In the genomic region with DNA sequence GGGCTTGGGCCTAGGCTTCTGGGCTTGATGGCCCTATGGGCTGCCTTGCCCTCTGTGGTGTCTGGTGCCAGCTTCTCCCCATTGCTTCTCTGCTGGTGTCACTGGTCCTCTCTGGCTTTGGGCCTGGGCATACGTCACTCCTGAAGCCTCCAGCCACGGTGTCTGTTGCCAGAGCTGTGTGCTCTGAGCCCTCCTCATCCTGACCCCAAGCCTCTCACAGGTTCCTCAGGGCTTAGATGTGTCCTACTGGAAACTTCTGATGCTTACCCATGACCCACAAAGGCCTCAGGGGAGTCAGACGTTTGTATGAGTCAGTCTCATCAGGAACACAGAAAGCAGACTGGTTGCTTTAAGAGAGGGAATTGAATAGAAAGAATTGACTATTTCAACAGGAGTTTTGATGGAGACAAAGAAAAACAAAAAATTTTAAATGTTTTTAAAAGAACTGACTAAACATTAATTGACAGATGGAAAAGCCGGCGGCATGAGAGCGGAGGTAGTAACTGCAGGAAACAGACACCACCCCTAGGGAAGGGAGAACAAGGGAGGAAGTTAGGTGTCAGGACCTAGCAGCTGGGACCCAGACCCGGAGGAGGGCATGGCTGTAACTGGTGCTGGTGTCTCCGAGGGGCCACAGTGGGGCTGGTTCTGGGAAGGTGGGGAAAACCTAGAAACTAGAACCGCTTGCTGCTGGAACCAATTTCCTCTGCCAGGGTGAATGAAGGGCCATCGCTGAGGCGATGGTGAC, we compare ENCODE assay signal across 9 cellular contexts. TPM values are rescaled to one million over a fixed set of nuclear protein-coding genes. Genes with fewer than 3 reads are reported as not detected.
DNase-seq lines count a peak whose midpoint lies in the region; ATAC-seq and TF ChIP-seq lines count a peak whose summit lies in the region.
"Had no signal": no experiment of that assay in that cellular context is flagged by ENCODE, and none has a peak within 500 bp of the region (broad histone marks: within the 10 kb centered on the region; RNA-seq: fewer than 3 reads in every experiment).

No MANE protein-coding gene starts in this region.

- H3K4me3 ChIP-seq in AG09309 (ENCODE audit: control insufficient read depth, low read depth, low read length) (no peak overlapping the region), MG63 (no peak overlapping the region)

- H3K27me3 ChIP-seq in MG63, result no peaks in the 10 kb centered on the region

- no peak for ATAC-seq in GM18870 (IDR thresholded peaks at IDR 0.05; ENCODE audit: unreplicated experiment)
- ATAC-seq: CD8-positive, alpha-beta T cell had no signal

- DNase-seq in AG09309 (ENCODE audit: low read depth) (peak; percentile 14), MG63 (peak; percentile 68), dermis microvascular lymphatic vessel endothelial cell (ENCODE audit: low read depth in 2 of 2) (peak; percentile 39 to 79), myocyte (ENCODE audit: low read depth) (peak; percentile 61), DMS79 treated with DMSO at 0.1 percent for 48 hours (lab: John Stamatoyannopoulos, UW) (no peak), NCI-H187 (lab: John Stamatoyannopoulos, UW) (no peak)
- no peak for DNase-seq in activated CD8-positive, alpha-beta memory T cell treated with anti-CD3 and anti-CD28 coated beads, Interleukin-2, amount 50 U/mL, for 4 hours
- DNase-seq: CD8-positive, alpha-beta T cell had no signal

- H3K36me3 ChIP-seq in MG63, result no peaks in the 10 kb centered on the region

- no peak for TF ChIP-seq CTCF in AG09309 (IDR thresholded peaks at IDR 0.05; ENCODE audit: control insufficient read depth, insufficient read depth, low read depth, low read length, missing control alignments)

- no peaks in the 10 kb centered on the region for H3K9me3 ChIP-seq in MG63

RNA-seq across cellular contexts. Expression of gene CITED4, which starts 39.9 kb away (rescaled TPM):
- 29.5 and 45.3 TPM in 2 replicates for total RNA-seq in MG63 (2014; rRNA removed; shearing (Covaris generic); ENCODE audit: low replicate concordance)
- total RNA-seq in dermis microvascular lymphatic vessel endothelial cell (2.8 and 3.4 TPM in 2 replicates), myocyte (4.9 and 5.0 TPM in 2 replicates)
- polyA plus RNA-seq in myocyte (2012), result 0.64 TPM

Comparison
In these comparisons a context has a peak if more than half of its experiments do, and no peak if none do; other contexts are left out.
1. DNase-seq: peak in AG09309 (single experiment), MG63 (single experiment), dermis microvascular lymphatic vessel endothelial cell (2 of 2) and myocyte (single experiment); none in DMS79 treated with DMSO at 0.1 percent for 48 hours (single experiment), NCI-H187 (0 of 2) and activated CD8-positive, alpha-beta memory T cell treated with anti-CD3 and anti-CD28 coated beads, Interleukin-2, amount 50 U/mL, for 4 hours (single experiment).